Comparison of ENCODE assay signal across 1 cellular context in the genomic region with DNA sequence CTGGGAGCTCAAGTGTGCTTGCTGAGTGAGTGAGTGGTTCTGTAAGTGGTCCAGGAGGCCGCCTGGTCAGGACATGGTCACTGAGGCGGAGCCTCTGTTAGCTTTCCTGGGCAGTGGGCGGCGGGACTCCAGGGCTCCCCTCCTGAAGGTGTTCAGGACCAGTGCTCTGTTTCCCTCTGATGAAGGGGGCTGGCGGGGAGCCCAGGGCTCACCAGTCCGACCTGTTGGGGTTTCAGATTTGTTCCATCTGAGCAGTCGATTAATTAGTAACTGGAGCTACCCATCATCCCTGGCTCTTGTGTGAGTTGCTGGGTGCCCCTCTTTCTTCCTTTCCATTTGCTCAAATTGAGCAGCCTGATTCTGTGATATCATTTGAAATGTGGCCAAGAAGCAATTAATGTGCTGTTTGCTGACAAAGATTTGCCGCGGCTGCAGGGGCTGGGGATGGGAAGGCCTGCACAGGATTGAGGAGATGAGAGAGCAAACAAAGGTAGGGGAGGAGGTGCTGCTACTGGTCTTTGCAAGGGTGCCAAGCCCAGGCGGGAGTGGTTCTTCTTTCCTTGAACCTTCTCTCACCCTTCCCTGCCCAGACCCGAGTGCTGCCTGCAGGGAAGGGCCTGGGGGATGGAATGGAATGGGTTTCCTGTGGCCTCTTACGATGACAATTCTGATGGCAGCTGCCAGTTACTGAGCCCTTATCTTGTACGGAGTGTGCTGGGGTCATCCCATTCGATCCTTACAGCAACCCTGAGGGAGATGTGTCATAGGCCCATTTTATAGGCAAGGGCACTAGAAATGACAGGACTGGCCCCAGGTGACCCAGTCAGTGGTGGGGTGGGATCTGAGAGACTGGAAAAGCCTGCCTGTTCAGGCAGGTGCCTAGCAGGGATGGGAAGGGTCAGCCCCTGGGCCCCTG.
A peak's percentile ranks its signal among the peaks of the same experiment; 100 is the strongest.
TF ChIP-seq lines count a peak whose summit lies in the region.

No MANE protein-coding gene starts in this region.

TF ChIP-seq in K562, 482 proteins besides CTCF, POLR2A, EP300 and RAD21 (continued from another document):
- TF ChIP-seq ZNF280B (CRISPR knock-in tag; IDR thresholded peaks at IDR 0.05), result no peak
- TF ChIP-seq, protein P1, sequence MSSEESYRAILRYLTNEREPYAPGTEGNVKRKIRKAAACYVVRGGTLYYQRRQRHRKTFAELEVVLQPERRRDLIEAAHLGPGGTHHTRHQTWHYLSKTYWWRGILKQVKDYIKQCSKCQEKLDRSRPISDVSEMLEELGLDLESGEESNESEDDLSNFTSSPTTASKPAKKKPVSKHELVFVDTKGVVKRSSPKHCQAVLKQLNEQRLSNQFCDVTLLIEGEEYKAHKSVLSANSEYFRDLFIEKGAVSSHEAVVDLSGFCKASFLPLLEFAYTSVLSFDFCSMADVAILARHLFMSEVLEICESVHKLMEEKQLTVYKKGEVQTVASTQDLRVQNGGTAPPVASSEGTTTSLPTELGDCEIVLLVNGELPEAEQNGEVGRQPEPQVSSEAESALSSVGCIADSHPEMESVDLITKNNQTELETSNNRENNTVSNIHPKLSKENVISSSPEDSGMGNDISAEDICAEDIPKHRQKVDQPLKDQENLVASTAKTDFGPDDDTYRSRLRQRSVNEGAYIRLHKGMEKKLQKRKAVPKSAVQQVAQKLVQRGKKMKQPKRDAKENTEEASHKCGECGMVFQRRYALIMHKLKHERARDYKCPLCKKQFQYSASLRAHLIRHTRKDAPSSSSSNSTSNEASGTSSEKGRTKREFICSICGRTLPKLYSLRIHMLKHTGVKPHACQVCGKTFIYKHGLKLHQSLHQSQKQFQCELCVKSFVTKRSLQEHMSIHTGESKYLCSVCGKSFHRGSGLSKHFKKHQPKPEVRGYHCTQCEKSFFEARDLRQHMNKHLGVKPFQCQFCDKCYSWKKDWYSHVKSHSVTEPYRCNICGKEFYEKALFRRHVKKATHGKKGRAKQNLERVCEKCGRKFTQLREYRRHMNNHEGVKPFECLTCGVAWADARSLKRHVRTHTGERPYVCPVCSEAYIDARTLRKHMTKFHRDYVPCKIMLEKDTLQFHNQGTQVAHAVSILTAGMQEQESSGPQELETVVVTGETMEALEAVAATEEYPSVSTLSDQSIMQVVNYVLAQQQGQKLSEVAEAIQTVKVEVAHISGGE (CRISPR knock-in tag; IDR thresholded peaks at IDR 0.05), result 0 out of 6 replicates have a peak, but pooled peaks of 1 of the 3 experiments have one; percentile 36
- TF ChIP-seq ZNF134 (CRISPR knock-in tag; conservative IDR thresholded peaks at IDR 0.05), result no peak
- no peak for TF ChIP-seq STAG1 (CRISPR knock-in tag; IDR thresholded peaks at IDR 0.05; ENCODE audit: borderline replicate concordance)
